ENCODE assay signal across 10 cellular contexts in the genomic region with DNA sequence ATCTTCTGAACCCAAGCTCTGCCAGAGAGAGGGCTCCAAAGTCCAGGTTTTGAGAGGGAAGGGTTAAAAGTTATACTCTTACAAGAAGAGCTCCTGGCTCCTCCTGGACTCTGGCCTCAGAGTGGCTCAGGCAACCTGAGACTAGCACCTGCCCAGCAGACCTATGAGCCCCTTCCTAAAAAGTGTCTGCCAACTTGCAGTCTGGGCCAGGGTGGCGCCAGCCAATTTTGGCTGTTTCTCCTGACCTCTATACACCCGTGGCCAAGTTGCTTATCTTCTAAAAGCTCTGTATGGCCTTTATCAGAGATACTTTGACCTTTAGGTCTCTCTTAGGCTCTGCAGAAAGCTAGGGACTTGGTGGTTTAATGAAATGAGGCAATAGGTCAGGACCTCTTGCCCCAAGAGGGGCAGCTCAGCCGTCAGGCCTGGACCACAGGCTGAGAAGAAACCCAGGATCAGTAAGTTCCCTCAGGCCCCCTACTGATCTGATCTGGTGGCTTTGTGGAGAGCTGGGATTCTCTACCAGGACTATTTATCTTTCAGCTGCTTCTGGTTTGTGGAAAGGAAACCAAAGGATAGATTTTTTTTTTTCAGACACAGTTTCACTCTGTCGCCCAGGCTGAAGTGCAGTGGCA. TPM values are rescaled to one million over a fixed set of nuclear protein-coding genes. Genes with fewer than 3 reads are reported as not detected.
A peak's percentile ranks its signal among the peaks of the same experiment; 100 is the strongest.
DNase-seq lines count a peak whose midpoint lies in the region; ATAC-seq and TF ChIP-seq lines count a peak whose summit lies in the region.
"Had no signal": no experiment of that assay in that cellular context is flagged by ENCODE, and none has a peak within 500 bp of the region (broad histone marks: within the 10 kb centered on the region; RNA-seq: fewer than 3 reads in every experiment).

No MANE protein-coding gene starts in this region.

- H3K9me3 ChIP-seq in muscle layer of colon (ENCODE audit: low read length) (no peaks in the 10 kb centered on the region), thoracic aorta (no peaks in the 10 kb centered on the region)

- intact Hi-C loops in dorsolateral prefrontal cortex (cut with DNase I) = no loop called here

- peak overlapping the region in 55 of 59 donors; percentile 12 to 87 (median 70) for H3K27ac ChIP-seq in dorsolateral prefrontal cortex
- H3K27ac ChIP-seq in muscle layer of colon (ENCODE audit: low read depth, low read length) = peak overlapping the region; percentile 46
- peak overlapping the region; percentile 65 to 73 for H3K27ac ChIP-seq in thoracic aorta
- H3K27ac ChIP-seq: 22Rv1 had no signal

- H3K36me3 ChIP-seq in muscle layer of colon (ENCODE audit: insufficient read depth, low read length) (no peaks in the 10 kb centered on the region), thoracic aorta (no peaks in the 10 kb centered on the region)

- H3K4me3 ChIP-seq in dorsolateral prefrontal cortex (no peak overlapping the region), muscle layer of colon (ENCODE audit: low read depth in 1 of 2, low read length in 2 of 2) (no peak overlapping the region), thoracic aorta (no peak overlapping the region)

- H3K4me1 ChIP-seq in muscle layer of colon (ENCODE audit: insufficient read depth, low read length) (peaks cover 31% of the 10 kb centered on the region), thoracic aorta (ENCODE audit: control insufficient read depth in 1 of 2, low read depth in 2 of 2) (peaks cover 10 to 26% of the 10 kb centered on the region in 2 donors)

- H3K27me3 ChIP-seq in dorsolateral prefrontal cortex = no peaks in the 10 kb centered on the region
- H3K27me3 ChIP-seq in muscle layer of colon (ENCODE audit: control insufficient read depth in 1 of 2, insufficient read depth in 2 of 2, low read length in 2 of 2) = no peaks in the 10 kb centered on the region
- H3K27me3 ChIP-seq in thoracic aorta (replicated peaks; ENCODE audit: insufficient read depth) = no peaks in the 10 kb centered on the region

- ATAC-seq in thoracic aorta (ENCODE audit: insufficient number of reproducible peaks, low FRiP score, low read depth) (no peak), GM18517 (IDR thresholded peaks at IDR 0.05; ENCODE audit: unreplicated experiment) (no peak)

- DNase-seq in NCI-H2196 (lab: John Stamatoyannopoulos, UW; ENCODE audit: unreplicated experiment) (peak; percentile 37), NCI-H2196 treated with DMSO at 0.1 percent for 48 hours (lab: John Stamatoyannopoulos, UW; ENCODE audit: unreplicated experiment) (no peak), dorsolateral prefrontal cortex (no peak), thoracic aorta (ENCODE audit: low spot score) (no peak), ecto neural progenitor cell (ENCODE audit: low spot score) (no peak), amygdala (lab: John Stamatoyannopoulos, UW) (no peak)
- DNase-seq: NCI-H2171 had no signal

- TF ChIP-seq CTCF in dorsolateral prefrontal cortex (IDR thresholded peaks at IDR 0.05 in 54 of 56, conservative IDR thresholded peaks at IDR 0.05 in 2 of 56; ENCODE audit: low read depth in 1 of 56, partially characterized antibody in 56 of 56) = no peak
- TF ChIP-seq CTCF in thoracic aorta (IDR thresholded peaks at IDR 0.05) = no peak

- H3K9ac ChIP-seq in muscle layer of colon (ENCODE audit: low read length) = no peak overlapping the region

RNA-seq across cellular contexts. Expression of a gene that starts 10.3 kb away (rescaled TPM):
- 10 to 100 TPM in 10 of 120 experiments, 1 to 10 TPM in 110; 2.3 to 15.6 (median 5.9) TPM for total RNA-seq in dorsolateral prefrontal cortex
- total RNA-seq in thoracic aorta = 10 to 100 TPM in 1 of 2 donors, under 1 TPM in 1; 0.14 to 13.9 TPM

RNA-seq across cellular contexts. Expression of a gene that starts 36.6 kb away (rescaled TPM):
- 10 to 100 TPM in 72 of 120 experiments, 1 to 10 TPM in 48; 3.3 to 33.4 (median 11.2) TPM for total RNA-seq in dorsolateral prefrontal cortex
- 10 to 100 TPM; 42.0 to 57.7 TPM for total RNA-seq in thoracic aorta
